In the genomic region with DNA sequence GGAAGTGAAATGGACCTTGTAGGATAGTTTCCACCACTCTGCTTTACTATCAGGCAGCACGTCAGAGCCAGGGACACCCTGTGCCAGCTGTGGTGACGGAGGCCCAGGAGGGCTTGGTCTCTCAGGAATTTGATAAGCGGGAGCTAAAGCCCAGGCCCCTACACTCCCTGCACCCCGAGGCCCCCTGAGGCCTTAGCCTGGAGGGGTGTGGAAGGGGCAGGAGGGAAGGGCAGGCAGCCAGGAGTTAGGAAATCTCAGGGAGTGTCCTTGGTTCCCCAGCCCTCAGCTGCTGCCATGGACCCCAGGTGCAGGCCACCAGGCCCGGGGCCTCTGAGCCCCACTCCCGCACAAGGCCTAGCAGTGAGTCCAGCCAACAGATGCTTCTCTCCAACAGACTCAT, we compare ENCODE assay signal across 2 cellular contexts.
TF ChIP-seq lines count a peak whose summit lies in the region.

No MANE protein-coding gene starts in this region.

TF ChIP-seq in SK-N-SH, 30 proteins besides CTCF, POLR2A, EP300 and RAD21:
- TF ChIP-seq NFIC (IDR thresholded peaks at IDR 0.05; ENCODE audit: borderline replicate concordance), result no peak
- TF ChIP-seq CHD2 (IDR thresholded peaks at IDR 0.05; ENCODE audit: low read length, partially characterized antibody), result no peak
- no peak for TF ChIP-seq POLR2AphosphoS5 (IDR thresholded peaks at IDR 0.05; ENCODE audit: low read depth, low read length)
- no peak for TF ChIP-seq RFX5 (IDR thresholded peaks at IDR 0.05; ENCODE audit: low read length)
- no peak for TF ChIP-seq SIN3A (IDR thresholded peaks at IDR 0.05; ENCODE audit: borderline replicate concordance, low read depth, low read length)
- TF ChIP-seq TCF12 (IDR thresholded peaks at IDR 0.05), result no peak
- TF ChIP-seq MXI1 (IDR thresholded peaks at IDR 0.05; ENCODE audit: low read depth, low read length), result no peak
- no peak for TF ChIP-seq REST (IDR thresholded peaks at IDR 0.05; ENCODE audit: low read depth, low read length)
- TF ChIP-seq GATA2 (CRISPR knock-in tag; IDR thresholded peaks at IDR 0.05), result no peak
- TF ChIP-seq TAF1 (IDR thresholded peaks at IDR 0.05; ENCODE audit: borderline replicate concordance, low read depth, low read length), result no peak
- no peak for TF ChIP-seq RXRA (IDR thresholded peaks at IDR 0.05; ENCODE audit: borderline replicate concordance, low read depth)

TF ChIP-seq in SK-N-SH treated with all-trans-retinoic acid at 6 μM for 48 hours, 23 proteins besides CTCF, POLR2A, EP300 and RAD21:
- TF ChIP-seq ARNTL (CRISPR knock-in tag; IDR thresholded peaks at IDR 0.05; ENCODE audit: borderline replicate concordance, low read depth) (no peak), OSR1 (CRISPR knock-in tag; IDR thresholded peaks at IDR 0.05) (no peak), ZNF565 (CRISPR knock-in tag; conservative IDR thresholded peaks at IDR 0.05; ENCODE audit: low read depth) (no peak), ISL1 (CRISPR knock-in tag; IDR thresholded peaks at IDR 0.05) (no peak), PATZ1 (CRISPR knock-in tag; IDR thresholded peaks at IDR 0.05; ENCODE audit: borderline replicate concordance) (no peak), TOX (CRISPR knock-in tag; IDR thresholded peaks at IDR 0.05; ENCODE audit: borderline replicate concordance) (no peak), BACH2 (CRISPR knock-in tag; IDR thresholded peaks at IDR 0.05; ENCODE audit: borderline replicate concordance) (no peak), ZFP3 (CRISPR knock-in tag; IDR thresholded peaks at IDR 0.05) (no peak), TSHZ2 (CRISPR knock-in tag; IDR thresholded peaks at IDR 0.05) (no peak), SNAI2 (CRISPR knock-in tag; IDR thresholded peaks at IDR 0.05) (no peak), GLIS3 (CRISPR knock-in tag; IDR thresholded peaks at IDR 0.05) (no peak), ZFP30 (CRISPR knock-in tag; IDR thresholded peaks at IDR 0.05) (no peak), CSRNP3 (CRISPR knock-in tag; IDR thresholded peaks at IDR 0.05) (no peak), ZNF70 (CRISPR knock-in tag; IDR thresholded peaks at IDR 0.05) (no peak), ZNF8 (CRISPR knock-in tag; IDR thresholded peaks at IDR 0.05) (no peak), TCF4 (CRISPR knock-in tag; IDR thresholded peaks at IDR 0.05; ENCODE audit: borderline replicate concordance) (no peak), ESRRG (CRISPR knock-in tag; IDR thresholded peaks at IDR 0.05) (no peak), PPARA (CRISPR knock-in tag; IDR thresholded peaks at IDR 0.05; ENCODE audit: borderline replicate concordance) (no peak), RARB (CRISPR knock-in tag; IDR thresholded peaks at IDR 0.05) (no peak)
- TF ChIP-seq, protein P1, sequence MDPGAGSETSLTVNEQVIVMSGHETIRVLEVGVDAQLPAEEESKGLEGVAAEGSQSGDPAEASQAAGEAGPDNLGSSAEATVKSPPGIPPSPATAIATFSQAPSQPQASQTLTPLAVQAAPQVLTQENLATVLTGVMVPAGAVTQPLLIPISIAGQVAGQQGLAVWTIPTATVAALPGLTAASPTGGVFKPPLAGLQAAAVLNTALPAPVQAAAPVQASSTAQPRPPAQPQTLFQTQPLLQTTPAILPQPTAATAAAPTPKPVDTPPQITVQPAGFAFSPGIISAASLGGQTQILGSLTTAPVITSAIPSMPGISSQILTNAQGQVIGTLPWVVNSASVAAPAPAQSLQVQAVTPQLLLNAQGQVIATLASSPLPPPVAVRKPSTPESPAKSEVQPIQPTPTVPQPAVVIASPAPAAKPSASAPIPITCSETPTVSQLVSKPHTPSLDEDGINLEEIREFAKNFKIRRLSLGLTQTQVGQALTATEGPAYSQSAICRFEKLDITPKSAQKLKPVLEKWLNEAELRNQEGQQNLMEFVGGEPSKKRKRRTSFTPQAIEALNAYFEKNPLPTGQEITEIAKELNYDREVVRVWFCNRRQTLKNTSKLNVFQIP (CRISPR knock-in tag; IDR thresholded peaks at IDR 0.05; ENCODE audit: borderline replicate concordance, low read depth), result no peak
